In genomic region chr9:18351216-18351615, GRCh38 we compare ENCODE assay signal across 34 cellular contexts.
"Had no signal": no experiment of that assay in that cellular context is flagged by ENCODE, and none has a peak within 500 bp of the region (broad histone marks: within the 10 kb centered on the region; RNA-seq: fewer than 3 reads in every experiment).

No MANE protein-coding gene starts in this region.

- H3K27me3 ChIP-seq: adrenal gland had no signal

- FAIRE-seq: bronchial epithelial cell had no signal

- ATAC-seq: activated naive CD4-positive, alpha-beta T cell treated with anti-CD3 and anti-CD28 coated beads, Interleukin-2, amount 50 U/mL, for 72 hours; activated T-cell treated with anti-CD3 and anti-CD28 coated beads, Interleukin-2, amount 50 U/mL, for 4 hours had no signal

- H3K4me1 Mint-ChIP-seq: activated B cell treated with CpG ODN at 0.5 μM for 24 hours had no signal

- H3K27ac ChIP-seq: adrenal gland, KMS-11, PC-9, VCaP had no signal

- H3K27me3 Mint-ChIP-seq: activated B cell treated with CpG ODN at 0.5 μM for 24 hours, brain had no signal

- H3K36me3 Mint-ChIP-seq: activated CD4-positive, alpha-beta memory T cell treated with anti-CD3 and anti-CD28 coated beads for 36 hours; activated naive CD4-positive, alpha-beta T cell treated with anti-CD3 and anti-CD28 coated beads, Interleukin-2, amount 50 U/mL, for 72 hours; brain had no signal

- H3K36me3 ChIP-seq: adrenal gland had no signal

- DNase-seq: activated B cell treated with CpG ODN at 0.5 μM for 24 hours; activated CD4-positive, alpha-beta memory T cell treated with anti-CD3 and anti-CD28 coated beads for 36 hours; activated CD4-positive, alpha-beta T cell treated with anti-CD3 and anti-CD28 coated beads for 4 hours; activated CD4-positive, alpha-beta T cell treated with anti-CD3 and anti-CD28 coated beads, Interleukin-2, amount 50 U/mL, for 1 hour; activated CD4-positive, CD25-positive, alpha-beta regulatory T cell treated with anti-CD3 and anti-CD28 coated beads, Interleukin-2, amount 50 U/mL, for 72 hours; activated CD8-positive, alpha-beta memory T cell treated with anti-CD3 and anti-CD28 coated beads, Interleukin-2, amount 50 U/mL, for 4 hours; activated gamma-delta T cell treated with Interleukin-2 at 50 U/mL for 16 hours; activated naive CD4-positive, alpha-beta T cell treated with anti-CD3 and anti-CD28 coated beads for 36 hours; activated T-cell treated with anti-CD3 and anti-CD28 coated beads for 4 hours; activated T-cell treated with anti-CD3 and anti-CD28 coated beads, Interleukin-2, amount 50 U/mL, for 4 hours; adrenal gland; anterior cingulate cortex; NCI-H1048; NCI-H1105 treated with DMSO at 0.1 percent for 48 hours; NCI-H1436; NCI-H1694; NCI-H1930; NCI-H2081 treated with DMSO at 0.1 percent for 48 hours; NCI-H510A; NCI-H526; NCI-H748 treated with DMSO at 0.1 percent for 48 hours; NK-92 treated with Interleukin-12 subunit alpha and Interleukin-12 subunit beta, amount 100 ng/mL, for 24 hours; PC-9; Right ventricle myocardium superior; SW 1271; T-helper 1 cell; T-helper 2 cell; T-helper 9 cell had no signal

- H3K4me3 ChIP-seq: adrenal gland, PC-9 had no signal

- H3K4me2 ChIP-seq: KMS-11, PC-9 had no signal

- H3K9me3 Mint-ChIP-seq: activated B cell treated with CpG ODN at 0.5 μM for 24 hours; activated CD4-positive, alpha-beta memory T cell treated with anti-CD3 and anti-CD28 coated beads for 36 hours; activated naive CD4-positive, alpha-beta T cell treated with anti-CD3 and anti-CD28 coated beads for 36 hours; activated naive CD4-positive, alpha-beta T cell treated with anti-CD3 and anti-CD28 coated beads, Interleukin-2, amount 50 U/mL, for 72 hours; activated T-cell treated with anti-CD3 and anti-CD28 coated beads, Interleukin-2, amount 50 U/mL, for 4 hours; activated T-helper 1 cell treated with anti-CD3 and anti-CD28 coated beads, Interleukin-12 subunit alpha, Interleukin-12 subunit beta, Interleukin-2, Interleukin-4 antibody, amounts not matched to agents 30 ng/mL and 10 ng/mL and 1 ng/mL, durations not matched to agents 14 hours and 24 hours and 36 hours had no signal

- H3K9me3 ChIP-seq: adrenal gland had no signal

- H3K4me3 Mint-ChIP-seq: activated B cell treated with CpG ODN at 0.5 μM for 24 hours; activated CD4-positive, alpha-beta memory T cell treated with anti-CD3 and anti-CD28 coated beads for 36 hours; activated naive CD4-positive, alpha-beta T cell treated with anti-CD3 and anti-CD28 coated beads for 36 hours; activated T-cell treated with anti-CD3 and anti-CD28 coated beads, Interleukin-2, amount 50 U/mL, for 4 hours; activated T-helper 1 cell treated with anti-CD3 and anti-CD28 coated beads, Interleukin-12 subunit alpha, Interleukin-12 subunit beta, Interleukin-2, Interleukin-4 antibody, amounts not matched to agents 30 ng/mL and 10 ng/mL and 1 ng/mL, durations not matched to agents 14 hours and 24 hours and 36 hours; brain had no signal

- H3K27ac Mint-ChIP-seq: activated B cell treated with CpG ODN at 0.5 μM for 24 hours; activated CD4-positive, alpha-beta memory T cell treated with anti-CD3 and anti-CD28 coated beads for 36 hours; activated naive CD4-positive, alpha-beta T cell treated with anti-CD3 and anti-CD28 coated beads for 36 hours; activated naive CD4-positive, alpha-beta T cell treated with anti-CD3 and anti-CD28 coated beads, Interleukin-2, amount 50 U/mL, for 72 hours; activated T-helper 1 cell treated with anti-CD3 and anti-CD28 coated beads, Interleukin-12 subunit alpha, Interleukin-12 subunit beta, Interleukin-2, Interleukin-4 antibody, amounts not matched to agents 30 ng/mL and 10 ng/mL and 1 ng/mL, durations not matched to agents 14 hours and 24 hours and 36 hours; brain had no signal
